8 cellular contexts compared by ENCODE assay signal in the genomic region with DNA sequence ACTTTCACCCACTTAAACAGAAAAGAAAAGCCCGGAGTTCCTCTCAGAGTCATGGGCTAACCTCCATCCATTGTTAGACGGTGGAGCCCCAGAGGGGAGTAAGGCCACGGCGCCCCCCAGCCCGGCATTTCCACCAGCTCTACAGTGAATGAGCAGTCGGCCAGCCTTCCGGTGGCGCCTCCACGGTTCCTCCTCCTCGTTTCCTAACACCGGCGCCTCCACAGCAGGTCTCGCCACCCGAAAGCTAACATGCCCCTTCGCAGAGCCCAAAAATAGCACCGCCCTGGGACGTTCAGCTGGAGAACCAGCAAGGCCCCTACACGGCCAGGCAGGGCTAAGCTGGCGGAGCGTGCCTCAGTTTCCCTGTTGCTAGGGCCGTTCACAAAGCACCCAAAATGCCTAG. TPM values are rescaled to one million over a fixed set of nuclear protein-coding genes. Genes with fewer than 3 reads are reported as not detected.
DNase-seq lines count a peak whose midpoint lies in the region; ATAC-seq, FAIRE-seq and TF ChIP-seq lines count a peak whose summit lies in the region.

No MANE protein-coding gene starts in this region.

- H3K4me1 ChIP-seq in K562 (replicated peaks in 1 of 2; ENCODE audit: control insufficient read depth in 2 of 2, insufficient read depth in 2 of 2, low read length in 2 of 2): peaks cover 11% of the 10 kb centered on the region in 2 experiments
- peaks cover 9% of the 10 kb centered on the region for H3K4me1 ChIP-seq in iPS-18a (ENCODE audit: control insufficient read depth, low read depth, low read length)
- peaks cover 5% of the 10 kb centered on the region for H3K4me1 ChIP-seq in skeletal muscle satellite cell (ENCODE audit: control insufficient read depth, insufficient read depth, low read length)

- in situ Hi-C loops in K562 (cut with MboI): no loop called here

- H3K27ac ChIP-seq in K562 (ENCODE audit: extremely low read depth, low read depth, low read length) (peak overlapping the region; percentile 64), iPS-18a (ENCODE audit: low read length) (no peak overlapping the region)

- peaks cover 27% of the 10 kb centered on the region for H3K79me2 ChIP-seq in K562 (ENCODE audit: control insufficient read depth, insufficient read depth, low read length)

- H3K9ac ChIP-seq in K562 (ENCODE audit: insufficient read depth in 1 of 2, low read depth in 2 of 2, low read length in 2 of 2) (peak overlapping the region; percentile 78 to 96), iPS-18a (ENCODE audit: low read length) (peak overlapping the region; percentile 74), skeletal muscle satellite cell (ENCODE audit: low read depth, low read length) (peak overlapping the region; percentile 91)

- no peak for TF ChIP-seq CTCF in AG10803 (conservative IDR thresholded peaks at IDR 0.05; ENCODE audit: low read length)
- no peak for TF ChIP-seq CTCF in K562 (IDR thresholded peaks at IDR 0.05 in 2 of 3, conservative IDR thresholded peaks at IDR 0.05 in 1 of 3; ENCODE audit: insufficient read depth in 2 of 3, low read depth in 1 of 3, low read length in 3 of 3)

- H2AFZ ChIP-seq in K562 (ENCODE audit: low read depth, low read length): peak overlapping the region; percentile 90

- POLR2A ChIA-PET in K562 (lab: Yijun Ruan, JAX): interaction anchor here (0.8 to 1.4 kb wide), 4 partner anchors 10 to 22 kb away, joined by 3 to 7 read pairs (median 4); no protein-coding TSS in a partner anchor

- TF ChIP-seq POLR2A in K562 (conservative IDR thresholded peaks at IDR 0.05): no peak

- H3K9me1 ChIP-seq in K562 (ENCODE audit: control insufficient read depth, insufficient read depth, low read length): no peaks in the 10 kb centered on the region

- TF ChIP-seq EP300 in K562 (IDR thresholded peaks at IDR 0.05; ENCODE audit: low read length): no peak

- under 1% methylated on average over 20 of the region's 21 CpGs for WGBS in K562 (ENCODE audit: insufficient coverage, low coverage, missing lambda C conversion rate)

- H3K27me3 ChIP-seq in K562 (ENCODE audit: control insufficient read depth in 2 of 2, insufficient read depth in 2 of 2, low read length in 2 of 2) (no peaks in the 10 kb centered on the region), iPS-18a (ENCODE audit: control insufficient read depth, insufficient read depth, low read length) (no peaks in the 10 kb centered on the region), skeletal muscle satellite cell (ENCODE audit: control insufficient read depth, insufficient read depth, low read length) (peaks cover 22% of the 10 kb centered on the region)

- no peak for FAIRE-seq in K562 (lab: Jason Lieb, UNC)

- no peaks in the 10 kb centered on the region for H4K20me1 ChIP-seq in K562 (replicated peaks; ENCODE audit: control insufficient read depth, insufficient read depth, low read length)

- CTCF ChIA-PET in K562 (lab: Yijun Ruan, JAX; ENCODE audit: low intra/inter-chr PET ratio): no interaction called here

- H3K9me3 ChIP-seq in K562 (replicated peaks; ENCODE audit: control insufficient read depth, insufficient read depth, low read depth, low read length) (no peaks in the 10 kb centered on the region), iPS-18a (ENCODE audit: control insufficient read depth, low read depth, low read length) (no peaks in the 10 kb centered on the region), skeletal muscle satellite cell (replicated peaks; ENCODE audit: low read length) (no peaks in the 10 kb centered on the region)

- TF ChIP-seq RAD21 in K562 (CRISPR knock-in tag; conservative IDR thresholded peaks at IDR 0.05 in 1 of 2, IDR thresholded peaks at IDR 0.05 in 1 of 2): no peak

- DNase-seq in AG10803 (ENCODE audit: low read depth) (no peak), HCEC 1CT (peak; percentile 23), T-helper 22 cell (ENCODE audit: low read depth) (peak; percentile 19), K562 (ENCODE audit: extremely low read depth in 1 of 4, low spot score in 3 of 4) (peak; percentile 22 to 51 (median 34)), COLO829 (ENCODE audit: low spot score) (no peak)

- intact Hi-C loops in K562 (cut with micrococcal nuclease): loop anchor here (5.0 kb wide), 1 partner anchor 77 kb away; no protein-coding TSS in a partner anchor

- ATAC-seq in K562 (peak; percentile 51), HG02759 (IDR thresholded peaks at IDR 0.05; ENCODE audit: unreplicated experiment) (no peak)

- BruUV-seq in K562 (replicated peaks; lab: Mats Ljungman, UMichigan): no TSS peak

- H3K4me2 ChIP-seq in K562 (ENCODE audit: insufficient read depth, low read length): peak overlapping the region; percentile 90
- peak overlapping the region; percentile 99 for H3K4me2 ChIP-seq in skeletal muscle satellite cell (ENCODE audit: low read length)

- H3K36me3 ChIP-seq in K562 (ENCODE audit: control insufficient read depth, insufficient read depth, low read length): no peaks in the 10 kb centered on the region; the same call in 2 of the 3 replicates
- no peaks in the 10 kb centered on the region for H3K36me3 ChIP-seq in iPS-18a (ENCODE audit: control insufficient read depth, low read depth, low read length)
- H3K36me3 ChIP-seq in skeletal muscle satellite cell (ENCODE audit: insufficient read depth, low read length): no peaks in the 10 kb centered on the region

- H3K4me3 ChIP-seq in AG10803 (ENCODE audit: low read length): peak overlapping the region; percentile 85
- peak overlapping the region; percentile 71 for H3K4me3 ChIP-seq in K562
- H3K4me3 ChIP-seq in iPS-18a (ENCODE audit: low read length): peak overlapping the region; percentile 87
- H3K4me3 ChIP-seq in skeletal muscle satellite cell (ENCODE audit: low read length): peak overlapping the region; percentile 99

TF ChIP-seq in K562, 482 proteins besides CTCF, POLR2A, EP300 and RAD21 (continues in another document):
- TF ChIP-seq ZBTB11 (CRISPR knock-in tag; IDR thresholded peaks at IDR 0.05) (0 out of 6 replicates have a peak, but pooled peaks of 1 of the 3 experiments have one; percentile 23), IFI16 (CRISPR knock-in tag; IDR thresholded peaks at IDR 0.05) (no peak), ETV6 (IDR thresholded peaks at IDR 0.05; ENCODE audit: borderline replicate concordance in 1 of 2, low read depth in 2 of 2, low read length in 1 of 2) (no peak), ETV6 (CRISPR knock-in tag; IDR thresholded peaks at IDR 0.05; ENCODE audit: borderline replicate concordance) (0 out of 2 replicates have a peak, but pooled peaks have one; percentile 16), ZNF644 (tag; IDR thresholded peaks at IDR 0.05; ENCODE audit: low read depth) (no peak), SRF (CRISPR knock-in tag; IDR thresholded peaks at IDR 0.05) (peak in 1 of 2 experiments; percentile 38; a peak in 1 of 4 replicates), RBFOX2 (IDR thresholded peaks at IDR 0.05; ENCODE audit: low read depth, low read length) (peak; percentile 32; the same call in 1 of the 2 replicates), MAZ (CRISPR knock-in tag; conservative IDR thresholded peaks at IDR 0.05 in 1 of 2, IDR thresholded peaks at IDR 0.05 in 1 of 2) (peak in 1 of 2 experiments; percentile 15; a peak in 1 of 4 replicates), ZNF445 (CRISPR knock-in tag; IDR thresholded peaks at IDR 0.05; ENCODE audit: low read depth) (no peak), ETV1 (tag; conservative IDR thresholded peaks at IDR 0.05; ENCODE audit: low read depth) (0 out of 2 replicates have a peak, but pooled peaks have one; percentile 30), NFIX (CRISPR knock-in tag; IDR thresholded peaks at IDR 0.05; ENCODE audit: low read depth) (no peak)

RNA-seq across cellular contexts. Expression of gene MMD, which starts 0.9 kb away (rescaled TPM):
- 16.5 and 29.7 TPM in 2 replicates for total RNA-seq in K562 (2011; cell fraction: chromatin; rRNA removed; ENCODE audit: low replicate concordance)
- total RNA-seq in K562 (2011; cell fraction: nucleolus; rRNA removed): 11.6 and 13.0 TPM in 2 replicates
- 17.2 and 29.8 TPM in 2 replicates for total RNA-seq in K562 (2011; cell fraction: nucleoplasm; rRNA removed)
- total RNA-seq in K562 (2014; rRNA removed): 6.7 and 11.0 TPM in 2 replicates
- total RNA-seq in K562 (2014; rRNA removed; fragmentation: Illumina TruSeq; extraction: Trizol): 10.7 and 11.7 TPM in 2 replicates
- 7.3 and 8.8 TPM in 2 replicates for total RNA-seq in K562 (2015; rRNA removed; fragmentation: Illumina TruSeq; extraction: Trizol)
- 15.2 TPM in 2 replicates for total RNA-seq in K562 (2021)
- 17.7 and 18.9 TPM in 2 replicates for polyA plus RNA-seq in K562 (2011; rRNA removed)
- polyA plus RNA-seq in K562 (2011; cell fraction: cytosol; rRNA removed): 9.2 and 11.6 TPM in 2 replicates
- polyA plus RNA-seq in K562 (2011; cell fraction: nucleus; rRNA removed): 12.3 and 13.0 TPM in 2 replicates
- 8.0 and 11.8 TPM in 2 replicates for polyA plus RNA-seq in K562 (2012)
- polyA plus RNA-seq in K562 (2014; fragmentation: Illumina TruSeq; extraction: Trizol): 9.6 and 11.1 TPM in 2 replicates
- polyA plus RNA-seq in K562 (2014; fragmentation: Nextera tagmentation; extraction: Ambion mirVana): 1 to 10 TPM; 3.1 to 4.0 TPM
- polyA plus RNA-seq in K562 (2014; rRNA removed): 11.5 and 12.6 TPM in 2 replicates
- 14.3 TPM in 2 replicates for polyA minus RNA-seq in K562 (2011; rRNA and poly(A)+ RNA removed)
- 3.5 and 7.0 TPM in 2 replicates for polyA minus RNA-seq in K562 (2011; cell fraction: cytosol; rRNA and poly(A)+ RNA removed)
- 9.4 and 13.0 TPM in 2 replicates for polyA minus RNA-seq in K562 (2011; cell fraction: nucleus; rRNA and poly(A)+ RNA removed)
- 86.3 and 96.6 TPM in 2 replicates for total RNA-seq in skeletal muscle satellite cell (2012; rRNA removed)

Comparison
In these comparisons a context has a peak if more than half of its experiments do, and no peak if none do; other contexts are left out.
1. DNase-seq: peak in HCEC 1CT (single experiment), T-helper 22 cell (single experiment) and K562 (4 of 4); none in AG10803 (single experiment) and COLO829 (single experiment).
2. Peak in every context shown above with its lines, with median percentiles within 50 percentile points of each other: H3K4me3 ChIP-seq and H3K9ac ChIP-seq.